ENCODE assay signal across 11 cellular contexts in the genomic region with DNA sequence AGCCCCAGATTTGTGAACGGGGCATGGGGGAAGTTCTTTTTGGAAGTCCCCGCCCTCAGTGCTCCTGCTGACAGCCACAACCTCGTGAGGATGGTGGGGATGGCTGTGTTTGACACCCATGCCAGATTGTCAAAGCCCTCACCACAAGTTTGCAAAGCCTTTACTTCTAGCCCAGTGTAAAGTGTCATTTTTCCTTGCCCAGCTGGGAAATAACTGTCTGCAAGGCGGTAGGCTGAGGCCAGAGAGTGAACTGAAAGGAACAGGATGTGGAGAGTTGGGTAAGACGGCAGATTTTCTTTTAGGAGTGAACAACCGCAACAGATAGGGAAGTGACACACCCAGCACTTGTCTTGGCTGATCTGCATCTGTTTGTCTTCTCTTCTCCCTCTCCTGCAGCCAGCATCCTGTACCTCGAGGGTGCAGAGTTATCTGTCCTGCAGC. TPM values are rescaled to one million over a fixed set of nuclear protein-coding genes. Genes with fewer than 3 reads are reported as not detected.
A peak's percentile ranks its signal among the peaks of the same experiment; 100 is the strongest.
DNase-seq lines count a peak whose midpoint lies in the region; ATAC-seq and TF ChIP-seq lines count a peak whose summit lies in the region.
"Had no signal": no experiment of that assay in that cellular context is flagged by ENCODE, and none has a peak within 500 bp of the region (broad histone marks: within the 10 kb centered on the region; RNA-seq: fewer than 3 reads in every experiment).

No MANE protein-coding gene starts in this region.

- H3K4me3 ChIP-seq in left ventricle myocardium inferior (no peak overlapping the region), fibroblast of villous mesenchyme (ENCODE audit: low read depth, low read length) (no peak overlapping the region), thymus (ENCODE audit: low read length) (peak overlapping the region; percentile 1)

- H3K36me3 Mint-ChIP-seq in T-cell: peaks cover 54% of the 10 kb centered on the region

- intact Hi-C loops in Right ventricle myocardium inferior (cut with DNase I): no loop called here
- intact Hi-C loops in left ventricle myocardium inferior (cut with micrococcal nuclease): loop anchor here (10.0 kb wide), 1 partner anchor 46 kb away; no protein-coding TSS in a partner anchor

- DNase-seq in Right ventricle myocardium inferior (ENCODE audit: missing footprints) (no peak), left ventricle myocardium inferior (no peak), T-cell (peak in 13 of 34 experiments; percentile 20 to 50 (median 32)), fibroblast of villous mesenchyme (ENCODE audit: low read depth) (peak; percentile 53), NCI-H2196 treated with DMSO at 0.1 percent for 48 hours (lab: John Stamatoyannopoulos, UW; ENCODE audit: unreplicated experiment) (no peak), cortex of kidney (lab: John Stamatoyannopoulos, UW) (no peak)
- DNase-seq: BE2C, cerebellar nuclear complex had no signal

- H3K36me3 ChIP-seq in left ventricle myocardium inferior (peaks cover 65% of the 10 kb centered on the region), thymus (ENCODE audit: control insufficient read depth, insufficient read depth) (peaks cover 63% of the 10 kb centered on the region)
- H3K36me3 ChIP-seq: BE2C had no signal

- peak overlapping the region; percentile 92 to 94 for H3K27ac Mint-ChIP-seq in T-cell

- 10% methylated on average over 7 of the region's 7 CpGs for WGBS in thymus

- no peaks in the 10 kb centered on the region for H3K9me3 ChIP-seq in left ventricle myocardium inferior (replicated peaks)
- H3K9me3 ChIP-seq in thymus (ENCODE audit: control insufficient read depth): no peaks in the 10 kb centered on the region
- H3K9me3 ChIP-seq: BE2C had no signal

- peak; percentile 73 for ATAC-seq in Right ventricle myocardium inferior
- ATAC-seq in T-cell (replicated peaks in 1 of 4): peak; percentile 87 to 95 (median 90)
- no peak for ATAC-seq in HG03520 (IDR thresholded peaks at IDR 0.05; ENCODE audit: unreplicated experiment)

- TF ChIP-seq CTCF in left ventricle myocardium inferior (IDR thresholded peaks at IDR 0.05; ENCODE audit: borderline replicate concordance) (no peak), fibroblast of villous mesenchyme (IDR thresholded peaks at IDR 0.05; ENCODE audit: insufficient read depth, low read depth, low read length) (no peak)

- H3K27me3 ChIP-seq in left ventricle myocardium inferior (ENCODE audit: low read depth): no peaks in the 10 kb centered on the region
- no peaks in the 10 kb centered on the region for H3K27me3 ChIP-seq in thymus (ENCODE audit: control insufficient read depth, insufficient read depth)
- H3K27me3 ChIP-seq: BE2C had no signal

- POLR2A ChIA-PET in T-cell (lab: Charles Lee): no interaction called here

- no peaks in the 10 kb centered on the region for H3K27me3 Mint-ChIP-seq in T-cell
- H3K27me3 Mint-ChIP-seq: IgD-negative memory B cell had no signal

- H3K4me1 Mint-ChIP-seq in T-cell: peaks cover 91 to 93% (median 92%) of the 10 kb centered on the region in 3 donors

- no peak overlapping the region for H3K27ac ChIP-seq in left ventricle myocardium inferior (replicated peaks)
- peak overlapping the region; percentile 71 for H3K27ac ChIP-seq in thymus (ENCODE audit: low read depth)

- no peaks in the 10 kb centered on the region for H3K9me3 Mint-ChIP-seq in T-cell
- H3K9me3 Mint-ChIP-seq: IgD-negative memory B cell had no signal

- H3K4me1 ChIP-seq in left ventricle myocardium inferior (no peaks in the 10 kb centered on the region), thymus (ENCODE audit: control insufficient read depth, insufficient read depth, low read length) (peaks cover 38% of the 10 kb centered on the region)
- H3K4me1 ChIP-seq: BE2C had no signal

- CTCF ChIA-PET in T-cell (lab: Charles Lee): no interaction called here

- peak overlapping the region; percentile 63 to 77 (median 63) for H3K4me3 Mint-ChIP-seq in T-cell

RNA-seq across cellular contexts. Expression of gene IL17RA, which starts 13.6 kb away (rescaled TPM):
- total RNA-seq in Right ventricle myocardium inferior (10.9 TPM), left ventricle myocardium inferior (7.6 TPM), T-cell (10 to 100 TPM; 38.8 to 72.7 (median 61.8) TPM), fibroblast of villous mesenchyme (5.8 and 7.3 TPM in 2 replicates)
- 11.3 TPM for polyA plus RNA-seq in thymus

RNA-seq across cellular contexts. Expression of gene TMEM121B, which starts 22.8 kb away (rescaled TPM):
- total RNA-seq in Right ventricle myocardium inferior (2.2 TPM), left ventricle myocardium inferior (1.5 TPM), T-cell (under 1 TPM in 3 of 5 donors, not detected in 2; 0.13 to 0.19 (median 0.15) TPM), fibroblast of villous mesenchyme (under 0.01 TPM in 2 replicates)
- 0.23 TPM for polyA plus RNA-seq in thymus
- polyA plus RNA-seq: IgD-negative memory B cell had no signal
